Comparison of ENCODE assay signal across 3 cellular contexts in the genomic region with DNA sequence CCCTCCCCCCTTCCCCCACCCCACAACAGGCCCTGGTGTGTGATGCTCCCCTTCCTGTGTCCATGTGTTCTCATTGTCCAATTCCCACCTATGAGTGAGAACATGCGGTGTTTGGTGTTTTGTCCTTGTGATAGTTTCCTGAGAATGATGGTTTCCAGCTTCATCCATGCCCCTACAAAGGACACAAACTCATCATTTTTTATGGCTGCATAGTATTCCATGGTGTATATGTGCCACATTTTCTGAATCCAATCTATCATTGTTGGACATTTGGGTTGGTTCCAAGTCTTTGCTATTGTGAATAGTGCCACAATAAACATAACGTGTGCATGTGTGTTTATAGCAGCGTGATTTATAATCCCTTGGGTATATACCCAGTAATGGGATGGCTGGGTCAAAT. TPM values are rescaled to one million over a fixed set of nuclear protein-coding genes. Genes with fewer than 3 reads are reported as not detected.
DNase-seq lines count a peak whose midpoint lies in the region; ATAC-seq, FAIRE-seq and TF ChIP-seq lines count a peak whose summit lies in the region.
"Not testable (repeated sequence)": the region's sequence is repeated elsewhere in the genome, so short reads cannot be mapped to it uniquely, and the experiment has no call there.

No MANE protein-coding gene starts in this region.

- CTCF ChIA-PET in HEK293 (lab: Yijun Ruan, JAX); K562 (lab: Yijun Ruan, JAX; ENCODE audit: low intra/inter-chr PET ratio): not testable (repeated sequence)

- not testable (repeated sequence) for TF ChIP-seq RAD21 in K562 (CRISPR knock-in tag; conservative IDR thresholded peaks at IDR 0.05 in 1 of 2, IDR thresholded peaks at IDR 0.05 in 1 of 2)

- not testable (repeated sequence) for H3K9me3 ChIP-seq in HEK293 (ENCODE audit: control insufficient read depth, insufficient read depth, low read depth, low read length); astrocyte (ENCODE audit: insufficient read depth, low read depth, low read length); K562 (replicated peaks; ENCODE audit: control insufficient read depth, insufficient read depth, low read depth, low read length)

- peaks cover 13% of the 10 kb centered on the region for H3K4me1 Mint-ChIP-seq in astrocyte (ENCODE audit: low read depth, unreplicated experiment)

- TF ChIP-seq CTCF in HEK293 (tag by site-specific recombination; IDR thresholded peaks at IDR 0.05); astrocyte (IDR thresholded peaks at IDR 0.05; ENCODE audit: insufficient read depth, low read depth, low read length); K562 (IDR thresholded peaks at IDR 0.05 in 2 of 3, conservative IDR thresholded peaks at IDR 0.05 in 1 of 3; ENCODE audit: insufficient read depth in 2 of 3, low read depth in 1 of 3, low read length in 3 of 3): not testable (repeated sequence)

- BruUV-seq in K562 (replicated peaks; lab: Mats Ljungman, UMichigan) = not testable (repeated sequence)

- H3K27me3 Mint-ChIP-seq in astrocyte (ENCODE audit: low read depth, unreplicated experiment) = not testable (repeated sequence)

- not testable (repeated sequence) for H4K20me1 ChIP-seq in astrocyte (ENCODE audit: insufficient read depth, low read length); K562 (replicated peaks; ENCODE audit: control insufficient read depth, insufficient read depth, low read length)

- not testable (repeated sequence) for H3K9me1 ChIP-seq in K562 (ENCODE audit: control insufficient read depth, insufficient read depth, low read length)

- not testable (repeated sequence) for H3K27ac ChIP-seq in HEK293 (ENCODE audit: extremely low read depth, low read depth, low read length); astrocyte (ENCODE audit: low read depth, low read length); K562 (ENCODE audit: extremely low read depth, low read depth, low read length)

- not testable (repeated sequence) for TF ChIP-seq POLR2A in K562 (conservative IDR thresholded peaks at IDR 0.05)

- not testable (repeated sequence) for ATAC-seq in K562

- H2AFZ ChIP-seq in astrocyte (ENCODE audit: low read depth, low read length); K562 (ENCODE audit: low read depth, low read length): not testable (repeated sequence)

- H3K9me3 Mint-ChIP-seq in astrocyte (ENCODE audit: unreplicated experiment) = not testable (repeated sequence)

- peak overlapping the region; percentile 66 for H3K27ac Mint-ChIP-seq in astrocyte (ENCODE audit: unreplicated experiment)

- H3K9ac ChIP-seq in astrocyte (ENCODE audit: low read length); K562 (ENCODE audit: insufficient read depth in 1 of 2, low read depth in 2 of 2, low read length in 2 of 2): not testable (repeated sequence)

- TF ChIP-seq EP300 in K562 (IDR thresholded peaks at IDR 0.05; ENCODE audit: low read length) = not testable (repeated sequence)

- not testable (repeated sequence) for H3K4me3 Mint-ChIP-seq in astrocyte (ENCODE audit: unreplicated experiment)

- peaks cover 17% of the 10 kb centered on the region for H3K36me3 Mint-ChIP-seq in astrocyte (ENCODE audit: low read depth, unreplicated experiment)

- not testable (repeated sequence) for H3K4me3 ChIP-seq in HEK293 (ENCODE audit: low read depth, low read length); astrocyte (ENCODE audit: insufficient read depth, low read depth, low read length); K562

- DNase-seq in astrocyte (ENCODE audit: low read depth); K562 (ENCODE audit: extremely low read depth in 1 of 4, low spot score in 3 of 4): not testable (repeated sequence)

- not testable (repeated sequence) for H3K4me2 ChIP-seq in astrocyte (ENCODE audit: low read length); K562 (ENCODE audit: insufficient read depth, low read length)

- not testable (repeated sequence) for FAIRE-seq in astrocyte (lab: Jason Lieb, UNC); K562 (lab: Jason Lieb, UNC)

- not testable (repeated sequence) for H3K79me2 ChIP-seq in astrocyte (ENCODE audit: insufficient read depth, low read length); K562 (ENCODE audit: control insufficient read depth, insufficient read depth, low read length)

- intact Hi-C loops in K562 (cut with micrococcal nuclease) = not testable (repeated sequence)

- in situ Hi-C loops in K562 (cut with MboI) = not testable (repeated sequence)

- POLR2A ChIA-PET in HEK293 (lab: Yijun Ruan, JAX); K562 (lab: Yijun Ruan, JAX): not testable (repeated sequence)

- not testable (repeated sequence) for H3K4me1 ChIP-seq in HEK293 (ENCODE audit: control insufficient read depth, insufficient read depth, low read length); astrocyte (ENCODE audit: insufficient read depth, low read length); K562 (replicated peaks in 1 of 2; ENCODE audit: control insufficient read depth in 2 of 2, insufficient read depth in 2 of 2, low read length in 2 of 2)

- not testable (repeated sequence) for H3K27me3 ChIP-seq in astrocyte (ENCODE audit: insufficient read depth, low read length); K562 (ENCODE audit: control insufficient read depth in 2 of 2, insufficient read depth in 2 of 2, low read length in 2 of 2)

- 80% methylated on average over 3 of the region's 3 CpGs for WGBS in K562 (ENCODE audit: insufficient coverage, low coverage, missing lambda C conversion rate)

- not testable (repeated sequence) for H3K36me3 ChIP-seq in HEK293 (ENCODE audit: control insufficient read depth in 2 of 2, insufficient read depth in 1 of 2, low read length in 2 of 2); astrocyte (ENCODE audit: insufficient read depth, low read length); K562 (ENCODE audit: control insufficient read depth, insufficient read depth, low read length)

TF ChIP-seq in HEK293, 187 proteins besides CTCF, POLR2A, EP300 and RAD21:
- peak; percentile 69; the same call in 1 of the 2 replicates for TF ChIP-seq ZNF146 (tag by site-specific recombination; IDR thresholded peaks at IDR 0.05)

TF ChIP-seq in K562, 482 proteins besides CTCF, POLR2A, EP300 and RAD21:
- TF ChIP-seq ZNF146 (CRISPR knock-in tag; IDR thresholded peaks at IDR 0.05; ENCODE audit: unreplicated experiment) = peak; percentile 70
TF ChIP-seq in K562: peak in this region for 1; not testable (repeated sequence) for 481.

RNA-seq across cellular contexts. Expression of a gene that starts 53.0 kb away (rescaled TPM):
- 68.0 and 70.6 TPM in 2 replicates for total RNA-seq in astrocyte
- total RNA-seq in K562 (2011; cell fraction: chromatin; rRNA removed; ENCODE audit: low replicate concordance) = 6.2 and 16.6 TPM in 2 replicates
- 3.5 and 5.5 TPM in 2 replicates for total RNA-seq in K562 (2011; cell fraction: nucleolus; rRNA removed)
- 7.8 and 11.7 TPM in 2 replicates for total RNA-seq in K562 (2011; cell fraction: nucleoplasm; rRNA removed)
- 15.6 and 17.8 TPM in 2 replicates for total RNA-seq in K562 (2014; rRNA removed)
- total RNA-seq in K562 (2014; rRNA removed; fragmentation: Illumina TruSeq; extraction: Trizol) = 29.5 and 34.6 TPM in 2 replicates
- 23.5 and 25.2 TPM in 2 replicates for total RNA-seq in K562 (2015; rRNA removed; fragmentation: Illumina TruSeq; extraction: Trizol)
- total RNA-seq in K562 (2021) = 35.8 and 38.2 TPM in 2 replicates
- 22.7 and 28.7 TPM in 2 replicates for polyA plus RNA-seq in K562 (2011; rRNA removed)
- polyA plus RNA-seq in K562 (2011; cell fraction: cytosol; rRNA removed) = 12.0 and 16.2 TPM in 2 replicates
- 10.3 and 14.8 TPM in 2 replicates for polyA plus RNA-seq in K562 (2011; cell fraction: nucleus; rRNA removed)
- polyA plus RNA-seq in K562 (2012) = 21.4 and 22.4 TPM in 2 replicates
- polyA plus RNA-seq in K562 (2014; fragmentation: Illumina TruSeq; extraction: Trizol) = 29.6 and 34.6 TPM in 2 replicates
- polyA plus RNA-seq in K562 (2014; fragmentation: Nextera tagmentation; extraction: Ambion mirVana) = 10 to 100 TPM; 12.6 to 15.8 TPM
- 17.0 and 20.8 TPM in 2 replicates for polyA plus RNA-seq in K562 (2014; rRNA removed)
- polyA minus RNA-seq in K562 (2011; rRNA and poly(A)+ RNA removed) = 63.2 and 69.1 TPM in 2 replicates
- 30.4 and 34.0 TPM in 2 replicates for polyA minus RNA-seq in K562 (2011; cell fraction: cytosol; rRNA and poly(A)+ RNA removed)
- polyA minus RNA-seq in K562 (2011; cell fraction: nucleus; rRNA and poly(A)+ RNA removed) = 13.9 and 21.8 TPM in 2 replicates
